23 cellular contexts compared by ENCODE assay signal in the genomic region with DNA sequence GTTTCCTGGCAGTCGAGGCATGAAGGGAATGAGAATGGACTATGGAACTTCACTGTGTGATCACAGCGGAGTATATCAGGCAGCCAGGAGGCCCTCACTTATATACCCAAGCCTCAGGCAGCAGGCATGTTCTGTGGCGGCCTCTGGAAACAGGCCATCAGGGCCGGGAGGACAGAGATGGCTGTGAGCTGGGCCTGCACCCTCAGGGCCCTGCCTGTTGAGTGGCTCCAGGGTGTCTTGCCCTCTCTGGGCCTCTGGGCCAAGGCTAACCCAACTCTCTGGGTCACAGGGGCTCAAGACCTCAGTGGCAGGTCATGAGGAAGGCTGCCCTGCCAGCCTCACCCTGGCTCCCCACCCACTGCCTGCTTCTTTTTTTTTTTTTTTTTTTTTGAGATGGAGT.
"Had no signal": no experiment of that assay in that cellular context is flagged by ENCODE, and none has a peak within 500 bp of the region (broad histone marks: within the 10 kb centered on the region; RNA-seq: fewer than 3 reads in every experiment).

No MANE protein-coding gene starts in this region.

- H3K27me3 ChIP-seq: ascending aorta, body of pancreas, SJCRH30 had no signal

- H3K9me3 ChIP-seq: ascending aorta, body of pancreas, SJCRH30 had no signal

- H3K4me3 ChIP-seq: ascending aorta, body of pancreas, SJCRH30 had no signal

- ATAC-seq: activated naive CD4-positive, alpha-beta T cell treated with anti-CD3 and anti-CD28 coated beads, Interleukin-2, amount 50 U/mL, for 72 hours; activated naive CD8-positive, alpha-beta T cell treated with anti-CD3 and anti-CD28 coated beads, Interleukin-2, amount 50 U/mL, for 24 hours; activated T-cell treated with anti-CD3 and anti-CD28 coated beads, Interleukin-2, amount 50 U/mL, for 4 hours; body of pancreas; T-helper 17 cell had no signal

- H3K27ac ChIP-seq: ascending aorta, body of pancreas, SJCRH30 had no signal

- H3K4me1 ChIP-seq: ascending aorta had no signal

- H3K36me3 ChIP-seq: ascending aorta, SJCRH30 had no signal

- DNase-seq: activated B cell treated with CpG ODN at 0.5 μM for 24 hours; activated CD4-positive, alpha-beta T cell treated with anti-CD3 and anti-CD28 coated beads for 1 hour; activated CD4-positive, alpha-beta T cell treated with anti-CD3 and anti-CD28 coated beads, Interleukin-2, amount 10 ng/mL, durations not matched to agents 24 days and 14 days; activated CD4-positive, alpha-beta T cell treated with anti-CD3 and anti-CD28 coated beads, Interleukin-2, amount 50 U/mL, for 48 hours; activated CD8-positive, alpha-beta memory T cell treated with anti-CD3 and anti-CD28 coated beads for 24 hours; activated effector memory CD4-positive, alpha-beta T cell treated with anti-CD3 and anti-CD28 coated beads, Interleukin-2, amount 50 U/mL, for 16 hours; activated naive CD4-positive, alpha-beta T cell treated with Interleukin-2 at 50 U/mL for 16 hours; activated naive CD8-positive, alpha-beta T cell treated with anti-CD3 and anti-CD28 coated beads, Interleukin-2, amount 50 U/mL, for 24 hours; activated T-cell treated with anti-CD3 and anti-CD28 coated beads, Interleukin-2, amount 50 U/mL, for 4 hours; amniotic stem cell; body of pancreas; NCI-H146; NCI-H2029; NCI-H345; NCI-H510A; NCI-H526 treated with DMSO at 0.1 percent for 48 hours; NCI-H82; Right ventricle myocardium superior; SJCRH30; T-helper 17 cell; T-helper 9 cell had no signal
